15 cellular contexts compared by ENCODE assay signal in the genomic region with DNA sequence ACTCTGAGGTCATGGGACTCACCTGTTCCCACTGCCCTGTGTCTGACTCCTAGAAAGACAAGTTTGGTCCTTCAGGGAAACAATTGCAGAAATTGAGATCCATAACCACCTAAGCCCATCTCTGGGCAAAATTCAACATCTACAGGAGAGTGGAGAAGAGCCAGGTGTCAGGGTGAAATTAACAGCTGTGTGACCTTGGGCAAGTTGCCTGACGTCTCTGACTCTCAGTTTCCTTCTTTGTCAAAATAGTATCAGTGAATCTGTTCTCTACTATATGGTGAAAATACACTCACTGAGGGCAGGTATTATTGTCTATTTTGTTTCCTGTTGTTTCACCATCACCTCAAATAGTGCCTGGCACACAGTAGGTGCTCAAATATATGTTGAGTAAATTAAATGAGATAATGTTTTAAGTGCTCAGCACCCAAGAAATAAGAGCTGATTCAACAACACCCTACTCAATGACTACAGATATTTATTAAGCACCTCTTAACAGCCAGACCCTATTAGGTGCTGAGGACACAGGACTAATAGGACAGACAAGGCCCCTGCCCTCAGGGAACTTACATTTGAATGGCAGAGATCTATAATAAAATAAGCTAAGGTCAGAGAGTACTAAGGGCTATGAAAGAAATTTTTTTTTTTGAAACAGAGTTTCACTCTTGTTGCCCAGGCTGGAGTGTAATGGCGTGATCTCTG. TPM values are rescaled to one million over a fixed set of nuclear protein-coding genes. Genes with fewer than 3 reads are reported as not detected.
DNase-seq lines count a peak whose midpoint lies in the region; ATAC-seq, FAIRE-seq and TF ChIP-seq lines count a peak whose summit lies in the region.
"Had no signal": no experiment of that assay in that cellular context is flagged by ENCODE, and none has a peak within 500 bp of the region (broad histone marks: within the 10 kb centered on the region; RNA-seq: fewer than 3 reads in every experiment).

No MANE protein-coding gene starts in this region.

- intact Hi-C loops in PC-3 (cut with micrococcal nuclease) (loop anchor here (2.0 kb wide), 1 partner anchor 115 kb away; no protein-coding TSS in a partner anchor), thyroid gland (cut with DNase I) (no loop called here), natural killer cell (cut with micrococcal nuclease) (no loop called here)

- TF ChIP-seq CTCF in PC-3 (conservative IDR thresholded peaks at IDR 0.05; ENCODE audit: low read depth, low read length) (no peak), H1 (IDR thresholded peaks at IDR 0.05; ENCODE audit: control extremely low read depth in 1 of 3, insufficient read depth in 1 of 3, low read depth in 1 of 3, low read length in 3 of 3) (no peak), thyroid gland (IDR thresholded peaks at IDR 0.05) (no peak), natural killer cell (IDR thresholded peaks at IDR 0.05) (no peak)

- no peak overlapping the region for H4K5ac ChIP-seq in H1 (ENCODE audit: insufficient read length, low read depth, low read length)

- H3K9me3 Mint-ChIP-seq in activated T-cell treated with anti-CD3 and anti-CD28 coated beads, Interleukin-2, amount 50 U/mL, for 72 hours, result no peaks in the 10 kb centered on the region
- no peaks in the 10 kb centered on the region for H3K9me3 Mint-ChIP-seq in natural killer cell
- H3K9me3 Mint-ChIP-seq: activated CD4-positive, alpha-beta memory T cell treated with anti-CD3 and anti-CD28 coated beads, Interleukin-2, amount 10 ng/mL, durations not matched to agents 7 days and 5 days had no signal

- no peaks in the 10 kb centered on the region for H3K9me2 ChIP-seq in PC-3 (replicated peaks; ENCODE audit: low read length)

- no peak for FAIRE-seq in H1 (lab: Jason Lieb, UNC)

- DNase-seq in PC-3, result no peak
- DNase-seq in H1 (ENCODE audit: low read depth in 1 of 2, low spot score in 2 of 2), result no peak
- no peak for DNase-seq in thyroid gland
- DNase-seq in SKM-1 treated with dmso at 0.1 percent for 144 hours (lab: John Stamatoyannopoulos, UW; ENCODE audit: unreplicated experiment), result no peak
- DNase-seq in activated T-cell treated with anti-CD3 and anti-CD28 coated beads, Interleukin-2, amount 50 U/mL, for 72 hours, result no peak
- no peak for DNase-seq in COLO668 (lab: John Stamatoyannopoulos, UW; ENCODE audit: unreplicated experiment)
- no peak for DNase-seq in natural killer cell
- DNase-seq: activated CD4-positive, alpha-beta memory T cell treated with anti-CD3 and anti-CD28 coated beads, Interleukin-2, amount 10 ng/mL, durations not matched to agents 7 days and 5 days; activated gamma-delta T cell; erythroblast; stimulated activated CD4-positive, alpha-beta T cell treated with anti-CD3 and anti-CD28 coated beads, Interleukin-4, amount 100 ng/mL, for 1 hour; stimulated activated naive CD4-positive, alpha-beta T cell had no signal

- H3K23me2 ChIP-seq in H1 (ENCODE audit: low read depth, low read length), result no peaks in the 10 kb centered on the region

- no peak overlapping the region for H2BK5ac ChIP-seq in H1 (ENCODE audit: low read depth, low read length)

- ATAC-seq in PC-3 (no peak), natural killer cell (no peak)
- ATAC-seq in activated T-cell treated with anti-CD3 and anti-CD28 coated beads, Interleukin-2, amount 50 U/mL, for 72 hours (replicated peaks in 1 of 2), result no peak

- H3K79me2 ChIP-seq in PC-3 (ENCODE audit: low read length) (no peaks in the 10 kb centered on the region), H1 (ENCODE audit: control insufficient read depth in 1 of 2, insufficient read depth in 2 of 2, low read length in 2 of 2) (no peaks in the 10 kb centered on the region)

- TF ChIP-seq RAD21 in H1 (IDR thresholded peaks at IDR 0.05 in 1 of 2, conservative IDR thresholded peaks at IDR 0.05 in 1 of 2; ENCODE audit: low read depth in 2 of 2, low read length in 2 of 2), result no peak

- H3K4me3 ChIP-seq in PC-3 (ENCODE audit: low read length), result peak overlapping the region; percentile 52; the same call in 1 of the 2 replicates
- no peak overlapping the region for H3K4me3 ChIP-seq in H1 (ENCODE audit: extremely low read depth in 1 of 4, insufficient read depth in 2 of 4, low read depth in 3 of 4, low read length in 4 of 4)
- H3K4me3 ChIP-seq in muscle layer of duodenum (ENCODE audit: low read depth in 1 of 2, low read length in 2 of 2), result peak overlapping the region; percentile 16 to 21
- H3K4me3 ChIP-seq in thyroid gland (replicated peaks in 1 of 3), result no peak overlapping the region

- no TSS peak for BruUV-seq in PC-3 (replicated peaks; lab: Mats Ljungman, UMichigan)

- no peak overlapping the region for H4K91ac ChIP-seq in H1 (replicated peaks; ENCODE audit: insufficient read length, low read length)

- no peak overlapping the region for H3K4me3 Mint-ChIP-seq in activated T-cell treated with anti-CD3 and anti-CD28 coated beads, Interleukin-2, amount 50 U/mL, for 72 hours
- H3K4me3 Mint-ChIP-seq in natural killer cell, result no peak overlapping the region
- H3K4me3 Mint-ChIP-seq: activated CD4-positive, alpha-beta memory T cell treated with anti-CD3 and anti-CD28 coated beads, Interleukin-2, amount 10 ng/mL, durations not matched to agents 7 days and 5 days had no signal

- peaks cover 11% of the 10 kb centered on the region for H3K27me3 Mint-ChIP-seq in activated T-cell treated with anti-CD3 and anti-CD28 coated beads, Interleukin-2, amount 50 U/mL, for 72 hours (ENCODE audit: low read depth)
- H3K27me3 Mint-ChIP-seq in natural killer cell (ENCODE audit: low read depth in 2 of 2), result peaks cover 5 to 7% of the 10 kb centered on the region in 2 donors

- TF ChIP-seq POLR2A in H1 (IDR thresholded peaks at IDR 0.05; ENCODE audit: control extremely low read depth in 1 of 2, low read depth in 2 of 2, low read length in 2 of 2), result no peak
- TF ChIP-seq POLR2A in thyroid gland (IDR thresholded peaks at IDR 0.05), result no peak

- no peaks in the 10 kb centered on the region for H3K79me1 ChIP-seq in H1 (ENCODE audit: low read depth, low read length)

- no peak overlapping the region for H2BK20ac ChIP-seq in H1 (ENCODE audit: low read length)

- H3K9me3 ChIP-seq in PC-3 (ENCODE audit: low read length) (no peaks in the 10 kb centered on the region), H1 (ENCODE audit: insufficient read depth in 2 of 2, low read depth in 1 of 2, low read length in 1 of 2) (0 out of 4 replicates have a peak, but pooled peaks cover 0 to 3% of the 10 kb centered on the region in 2 experiments), muscle layer of duodenum (ENCODE audit: control insufficient read depth in 1 of 2, low read length in 2 of 2) (no peaks in the 10 kb centered on the region), thyroid gland (no peaks in the 10 kb centered on the region)
- H3K9me3 ChIP-seq: neutrophil had no signal

- H4K8ac ChIP-seq in H1 (ENCODE audit: extremely low read depth, insufficient read depth, low read length), result no peak overlapping the region

- H2BK12ac ChIP-seq in H1 (ENCODE audit: low read depth, low read length), result no peak overlapping the region

- CTCF ChIA-PET in PC-3 (lab: Charles Lee) (no interaction called here), H1 (lab: Charles Lee; ENCODE audit: partially characterized antibody) (no interaction called here)

- H3K36me3 ChIP-seq in PC-3 (ENCODE audit: low read depth, low read length) (no peaks in the 10 kb centered on the region), H1 (ENCODE audit: control insufficient read depth in 2 of 4, insufficient read depth in 4 of 4, low read length in 3 of 4) (no peaks in the 10 kb centered on the region), muscle layer of duodenum (ENCODE audit: control insufficient read depth in 1 of 2, insufficient read depth in 2 of 2, low read length in 2 of 2) (no peaks in the 10 kb centered on the region), thyroid gland (no peaks in the 10 kb centered on the region)
- H3K36me3 ChIP-seq: MG63, neutrophil had no signal

- H3K9ac ChIP-seq in PC-3 (ENCODE audit: low read length) (peak overlapping the region; percentile 78), H1 (replicated peaks in 1 of 4; ENCODE audit: extremely low read depth in 1 of 4, low read depth in 3 of 4, low read length in 3 of 4) (no peak overlapping the region)

- no peak overlapping the region for H3K18ac ChIP-seq in H1 (ENCODE audit: extremely low read depth, low read length)

- H2BK120ac ChIP-seq in H1 (replicated peaks; ENCODE audit: low read depth, low read length), result no peak overlapping the region

- peaks cover 26% of the 10 kb centered on the region for H3K4me1 ChIP-seq in PC-3 (ENCODE audit: insufficient read depth, low read length)
- peaks cover 0 to 4% (median under 1%) of the 10 kb centered on the region in 4 experiments; a peak in 2 of 7 replicates for H3K4me1 ChIP-seq in H1 (replicated peaks in 1 of 4; ENCODE audit: control insufficient read depth in 3 of 4, insufficient read depth in 4 of 4, low read length in 3 of 4)
- H3K4me1 ChIP-seq in muscle layer of duodenum (ENCODE audit: control insufficient read depth in 1 of 2, insufficient read depth in 2 of 2, low read length in 2 of 2), result peaks cover 0 to 23% of the 10 kb centered on the region in 2 donors
- peaks cover 4 to 46% of the 10 kb centered on the region in 2 donors for H3K4me1 ChIP-seq in thyroid gland

- H4K20me1 ChIP-seq in PC-3 (ENCODE audit: low read length) (no peaks in the 10 kb centered on the region), H1 (replicated peaks in 1 of 2; ENCODE audit: control insufficient read depth in 1 of 2, insufficient read depth in 2 of 2, low read length in 2 of 2) (no peaks in the 10 kb centered on the region)

- H3K27ac ChIP-seq in PC-3 (ENCODE audit: low read length), result peak overlapping the region; percentile 93
- H3K27ac ChIP-seq in H1 (ENCODE audit: low read depth, low read length), result no peak overlapping the region
- peak overlapping the region; percentile 90 for H3K27ac ChIP-seq in muscle layer of duodenum (ENCODE audit: low read length)
- peak overlapping the region; percentile 68 to 89 (median 89) for H3K27ac ChIP-seq in thyroid gland
- H3K27ac ChIP-seq: neutrophil had no signal

- H2BK15ac ChIP-seq in H1 (ENCODE audit: low read length), result no peak overlapping the region

- H3K14ac ChIP-seq in H1 (ENCODE audit: insufficient read length), result no peak overlapping the region

- no peaks in the 10 kb centered on the region for H3K27me3 ChIP-seq in PC-3 (ENCODE audit: low read length)
- H3K27me3 ChIP-seq in H1 (replicated peaks in 1 of 4; ENCODE audit: control insufficient read depth in 3 of 4, extremely low read depth in 1 of 4, insufficient read depth in 3 of 4, low read length in 3 of 4), result no peaks in the 10 kb centered on the region
- no peaks in the 10 kb centered on the region for H3K27me3 ChIP-seq in muscle layer of duodenum (ENCODE audit: low read depth, low read length)
- no peaks in the 10 kb centered on the region for H3K27me3 ChIP-seq in thyroid gland
- H3K27me3 ChIP-seq: MG63, neutrophil had no signal

- H3K4me1 Mint-ChIP-seq in activated T-cell treated with anti-CD3 and anti-CD28 coated beads, Interleukin-2, amount 50 U/mL, for 72 hours (ENCODE audit: low read depth), result no peaks in the 10 kb centered on the region
- no peaks in the 10 kb centered on the region for H3K4me1 Mint-ChIP-seq in natural killer cell
- H3K4me1 Mint-ChIP-seq: activated CD4-positive, alpha-beta memory T cell treated with anti-CD3 and anti-CD28 coated beads, Interleukin-2, amount 10 ng/mL, durations not matched to agents 7 days and 5 days had no signal

- TF ChIP-seq EP300 in H1 (IDR thresholded peaks at IDR 0.05; ENCODE audit: borderline replicate concordance in 1 of 2, low read depth in 2 of 2, low read length in 2 of 2), result no peak

- no peak overlapping the region for H3K4ac ChIP-seq in H1 (replicated peaks; ENCODE audit: insufficient read length, low read depth, low read length)

- POLR2A ChIA-PET in PC-3 (lab: Charles Lee; ENCODE audit: unreplicated experiment), result no interaction called here
- POLR2A ChIA-PET in H1 (lab: Charles Lee; ENCODE audit: partially characterized antibody), result interaction anchor here (0.6 kb wide), 1 partner anchor 58 kb away, joined by 3 read pairs; no protein-coding TSS in a partner anchor

- H2AK5ac ChIP-seq in H1 (ENCODE audit: low read depth, low read length), result no peak overlapping the region

- no peak overlapping the region for H3K23ac ChIP-seq in H1 (ENCODE audit: insufficient read length)

- no peak overlapping the region for H3K27ac Mint-ChIP-seq in activated T-cell treated with anti-CD3 and anti-CD28 coated beads, Interleukin-2, amount 50 U/mL, for 72 hours
- H3K27ac Mint-ChIP-seq in natural killer cell, result no peak overlapping the region
- H3K27ac Mint-ChIP-seq: activated CD4-positive, alpha-beta memory T cell treated with anti-CD3 and anti-CD28 coated beads, Interleukin-2, amount 10 ng/mL, durations not matched to agents 7 days and 5 days had no signal

- no peaks in the 10 kb centered on the region for H3F3A ChIP-seq in PC-3 (ENCODE audit: low read length, unreplicated experiment)

- H3K4me2 ChIP-seq in PC-3 (ENCODE audit: low read length), result peak overlapping the region; percentile 81
- peak overlapping the region in 1 of 2 experiments; percentile 32; a peak in 1 of 4 replicates for H3K4me2 ChIP-seq in H1 (ENCODE audit: insufficient read depth in 1 of 2, low read depth in 2 of 2, low read length in 2 of 2)

- 80% methylated on average over 2 of the region's 2 CpGs; no CpG with 5 or more reads in 1 of the 2 experiments for WGBS in H1 (ENCODE audit: extremely low coverage in 1 of 2, insufficient coverage in 1 of 2, insufficient read length in 1 of 2, insufficient replicate concordance in 2 of 2, low coverage in 1 of 2, low lambda C conversion rate in 2 of 2, missing lambda C conversion rate in 1 of 2), 2 experiments
- 83 to 92% methylated on average over 2 of the region's 2 CpGs for WGBS in thyroid gland, 2 donors

- peak overlapping the region; percentile 72 for H2AFZ ChIP-seq in PC-3 (ENCODE audit: low read length)
- H2AFZ ChIP-seq in H1 (ENCODE audit: low read length), result peak overlapping the region; percentile 98; the same call in 1 of the 2 replicates

- H3K36me3 Mint-ChIP-seq in activated T-cell treated with anti-CD3 and anti-CD28 coated beads, Interleukin-2, amount 50 U/mL, for 72 hours (ENCODE audit: insufficient read depth in 2 of 2), result no peaks in the 10 kb centered on the region
- no peaks in the 10 kb centered on the region for H3K36me3 Mint-ChIP-seq in natural killer cell

- H3K56ac ChIP-seq in H1 (replicated peaks; ENCODE audit: insufficient read length, low read depth, low read length), result no peak overlapping the region

RNA-seq across cellular contexts. Expression of gene IFT81, which starts 14.2 kb away (rescaled TPM):
- total RNA-seq in PC-3 (2014; rRNA removed), result 7.2 and 10.1 TPM in 2 replicates
- 14.4 and 14.5 TPM in 2 replicates for total RNA-seq in H1 (2021; fragmentation: NEBNext Ultra II Directional; extraction: Animal tissue kit (Norgen Biotek cat#: 25700))
- 2.8 and 4.1 TPM in 2 replicates for polyA plus RNA-seq in H1 (2011; rRNA removed)
- polyA plus RNA-seq in H1 (2011; cell fraction: cytosol; rRNA removed), result 11.0 TPM
- 4.3 TPM for polyA plus RNA-seq in H1 (2011; cell fraction: nucleus; rRNA removed)
- polyA plus RNA-seq in H1 (2012, experiment 1 of 2), result 7.9 to 15.8 TPM (median 9.1 TPM) in 4 replicates
- polyA plus RNA-seq in H1 (2012, experiment 2 of 2), result 1.2 TPM
- polyA plus RNA-seq in H1 (2013, experiment 1 of 2), result 11.6 TPM
- polyA plus RNA-seq in H1 (2013, experiment 2 of 2), result 12.1 TPM
- polyA minus RNA-seq in H1 (2011; rRNA and poly(A)+ RNA removed), result 3.3 and 5.9 TPM in 2 replicates
- 5.9 TPM for polyA minus RNA-seq in H1 (2011; cell fraction: cytosol; rRNA and poly(A)+ RNA removed)
- polyA minus RNA-seq in H1 (2011; cell fraction: nucleus; rRNA and poly(A)+ RNA removed), result 10.3 TPM
- total RNA-seq in thyroid gland, result 10 to 100 TPM; 21.6 to 36.0 (median 29.5) TPM
- 1 to 10 TPM; 1.3 to 1.4 TPM for total RNA-seq in activated T-cell treated with anti-CD3 and anti-CD28 coated beads, Interleukin-2, amount 50 U/mL, for 72 hours
- 1 to 10 TPM in 1 of 3 donors, under 1 TPM in 2; 0.61 to 1.4 (median 0.80) TPM for total RNA-seq in natural killer cell

Comparison
In these comparisons a context has a peak if more than half of its experiments do, and no peak if none do; other contexts are left out.
1. H3K4me3 ChIP-seq: peak in PC-3 (single experiment) and muscle layer of duodenum (2 of 2); none in H1 (0 of 4) and thyroid gland (0 of 3).